ENCODE assay signal across 12 cellular contexts in the genomic region with DNA sequence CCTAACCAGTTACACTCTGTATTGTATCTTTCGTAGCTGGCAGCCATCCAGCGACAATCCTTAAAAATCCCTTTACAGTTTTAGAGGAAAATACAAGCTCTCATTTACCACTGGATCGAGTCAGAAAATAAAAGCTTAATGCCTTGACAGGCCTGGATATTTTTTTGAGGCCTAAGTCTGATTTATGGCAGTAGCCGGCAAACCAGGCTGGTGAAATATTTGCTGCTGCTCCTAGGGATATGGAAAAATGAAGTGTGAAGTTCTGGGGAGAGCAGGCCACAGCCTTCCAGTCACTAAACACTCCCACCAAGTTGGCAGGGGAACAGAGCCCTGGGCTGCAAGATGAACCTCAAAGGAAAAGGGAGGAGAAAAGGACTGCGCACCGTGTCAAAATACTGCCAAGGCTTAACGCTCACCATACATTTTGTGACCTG.
A peak's percentile ranks its signal among the peaks of the same experiment; 100 is the strongest.
DNase-seq lines count a peak whose midpoint lies in the region; ATAC-seq and TF ChIP-seq lines count a peak whose summit lies in the region.
"Had no signal": no experiment of that assay in that cellular context is flagged by ENCODE, and none has a peak within 500 bp of the region (broad histone marks: within the 10 kb centered on the region; RNA-seq: fewer than 3 reads in every experiment).

No MANE protein-coding gene starts in this region.

- H3K9me3 Mint-ChIP-seq in stimulated activated naive CD8-positive, alpha-beta T cell treated with anti-CD3 and anti-CD28 coated beads, Interleukin-15, Interleukin-2, amounts not matched to agents 100 ng/mL and 50 ng/mL, for 24 hours: no peaks in the 10 kb centered on the region
- no peaks in the 10 kb centered on the region for H3K9me3 Mint-ChIP-seq in stimulated activated naive CD8-positive, alpha-beta T cell treated with anti-CD3 and anti-CD28 coated beads, Interleukin-15, amount 100 ng/mL, for 72 hours
- no peaks in the 10 kb centered on the region for H3K9me3 Mint-ChIP-seq in mesothelial cell of epicardium
- H3K9me3 Mint-ChIP-seq: effector memory CD8-positive, alpha-beta T cell had no signal

- no peak for ATAC-seq in stimulated activated naive CD8-positive, alpha-beta T cell treated with anti-CD3 and anti-CD28 coated beads, Interleukin-15, amount 100 ng/mL, for 72 hours
- ATAC-seq in HG03432 (IDR thresholded peaks at IDR 0.05; ENCODE audit: unreplicated experiment): no peak
- ATAC-seq: effector memory CD8-positive, alpha-beta T cell; right cardiac atrium had no signal

- H3K27ac Mint-ChIP-seq in stimulated activated naive CD8-positive, alpha-beta T cell treated with anti-CD3 and anti-CD28 coated beads, Interleukin-15, Interleukin-2, amounts not matched to agents 100 ng/mL and 50 ng/mL, for 24 hours: peak overlapping the region; percentile 76
- no peak overlapping the region for H3K27ac Mint-ChIP-seq in stimulated activated naive CD8-positive, alpha-beta T cell treated with anti-CD3 and anti-CD28 coated beads, Interleukin-15, amount 100 ng/mL, for 72 hours
- peak overlapping the region; percentile 93 for H3K27ac Mint-ChIP-seq in mesothelial cell of epicardium

- H3K4me1 Mint-ChIP-seq in stimulated activated naive CD8-positive, alpha-beta T cell treated with anti-CD3 and anti-CD28 coated beads, Interleukin-15, Interleukin-2, amounts not matched to agents 100 ng/mL and 50 ng/mL, for 24 hours (ENCODE audit: low read depth): peaks cover 96% of the 10 kb centered on the region
- H3K4me1 Mint-ChIP-seq in stimulated activated naive CD8-positive, alpha-beta T cell treated with anti-CD3 and anti-CD28 coated beads, Interleukin-15, amount 100 ng/mL, for 72 hours: peaks cover 89% of the 10 kb centered on the region
- H3K4me1 Mint-ChIP-seq in mesothelial cell of epicardium: peaks cover 72% of the 10 kb centered on the region

- no peaks in the 10 kb centered on the region for H3K27me3 Mint-ChIP-seq in stimulated activated naive CD8-positive, alpha-beta T cell treated with anti-CD3 and anti-CD28 coated beads, Interleukin-15, Interleukin-2, amounts not matched to agents 100 ng/mL and 50 ng/mL, for 24 hours
- H3K27me3 Mint-ChIP-seq in stimulated activated naive CD8-positive, alpha-beta T cell treated with anti-CD3 and anti-CD28 coated beads, Interleukin-15, amount 100 ng/mL, for 72 hours: no peaks in the 10 kb centered on the region
- peaks cover 22% of the 10 kb centered on the region for H3K27me3 Mint-ChIP-seq in mesothelial cell of epicardium (ENCODE audit: low read depth)

- H3K4me3 Mint-ChIP-seq in stimulated activated naive CD8-positive, alpha-beta T cell treated with anti-CD3 and anti-CD28 coated beads, Interleukin-15, Interleukin-2, amounts not matched to agents 100 ng/mL and 50 ng/mL, for 24 hours: no peak overlapping the region
- H3K4me3 Mint-ChIP-seq in stimulated activated naive CD8-positive, alpha-beta T cell treated with anti-CD3 and anti-CD28 coated beads, Interleukin-15, amount 100 ng/mL, for 72 hours: no peak overlapping the region
- H3K4me3 Mint-ChIP-seq in mesothelial cell of epicardium: peak overlapping the region; percentile 0

- no peaks in the 10 kb centered on the region for H3K36me3 Mint-ChIP-seq in stimulated activated naive CD8-positive, alpha-beta T cell treated with anti-CD3 and anti-CD28 coated beads, Interleukin-15, Interleukin-2, amounts not matched to agents 100 ng/mL and 50 ng/mL, for 24 hours (ENCODE audit: low read depth)
- H3K36me3 Mint-ChIP-seq in mesothelial cell of epicardium: no peaks in the 10 kb centered on the region

- DNase-seq in stimulated activated naive CD8-positive, alpha-beta T cell treated with anti-CD3 and anti-CD28 coated beads, Interleukin-15, amount 100 ng/mL, for 72 hours: no peak
- peak; percentile 82 for DNase-seq in astrocyte of the hippocampus (ENCODE audit: low read depth, low spot score)
- peak; percentile 49 to 72 for DNase-seq in mesothelial cell of epicardium (ENCODE audit: low spot score in 2 of 2, unreplicated experiment in 2 of 2)
- DNase-seq in cerebellar nuclear complex (lab: John Stamatoyannopoulos, UW): no peak
- no peak for DNase-seq in NCI-H510A (lab: John Stamatoyannopoulos, UW)
- DNase-seq in activated CD8-positive, alpha-beta memory T cell treated with anti-CD3 and anti-CD28 coated beads, Interleukin-2, amount 50 U/mL, for 48 hours: no peak
- DNase-seq: effector memory CD8-positive, alpha-beta T cell; kidney; NCI-H446 treated with DMSO at 0.1 percent for 48 hours had no signal

- TF ChIP-seq CTCF in mesothelial cell of epicardium (IDR thresholded peaks at IDR 0.05; ENCODE audit: unreplicated experiment): no peak

Comparison
In these comparisons a context has a peak if more than half of its experiments do, and no peak if none do; other contexts are left out.
1. H3K27ac Mint-ChIP-seq: peak in stimulated activated naive CD8-positive, alpha-beta T cell treated with anti-CD3 and anti-CD28 coated beads, Interleukin-15, Interleukin-2, amounts not matched to agents 100 ng/mL and 50 ng/mL, for 24 hours (single experiment) and mesothelial cell of epicardium (single experiment); none in stimulated activated naive CD8-positive, alpha-beta T cell treated with anti-CD3 and anti-CD28 coated beads, Interleukin-15, amount 100 ng/mL, for 72 hours (0 of 2).
2. DNase-seq: peak in astrocyte of the hippocampus (single experiment) and mesothelial cell of epicardium (2 of 2); none in stimulated activated naive CD8-positive, alpha-beta T cell treated with anti-CD3 and anti-CD28 coated beads, Interleukin-15, amount 100 ng/mL, for 72 hours (0 of 2), cerebellar nuclear complex (0 of 2), NCI-H510A (single experiment) and activated CD8-positive, alpha-beta memory T cell treated with anti-CD3 and anti-CD28 coated beads, Interleukin-2, amount 50 U/mL, for 48 hours (single experiment).